In genomic region chr17:352421-353212, GRCh38 we compare ENCODE assay signal across 9 cellular contexts. TPM values are rescaled to one million over a fixed set of nuclear protein-coding genes. Genes with fewer than 3 reads are reported as not detected.
A peak's percentile ranks its signal among the peaks of the same experiment; 100 is the strongest.
DNase-seq lines count a peak whose midpoint lies in the region; ATAC-seq and TF ChIP-seq lines count a peak whose summit lies in the region.
"Had no signal": no experiment of that assay in that cellular context is flagged by ENCODE, and none has a peak within 500 bp of the region (broad histone marks: within the 10 kb centered on the region; RNA-seq: fewer than 3 reads in every experiment).

Gene RPH3AL, minus strand, starts transcription at chr17:352807. Its CDS starts 25,264 bp downstream, at chr17:327543.

- H3K36me3 Mint-ChIP-seq in activated naive CD8-positive, alpha-beta T cell treated with anti-CD3 and anti-CD28 coated beads, Interleukin-2, amount 50 U/mL, for 24 hours (ENCODE audit: low read depth): peaks cover 2% of the 10 kb centered on the region

- no peaks in the 10 kb centered on the region for H3K9me3 ChIP-seq in effector memory CD4-positive, alpha-beta T cell (ENCODE audit: control insufficient read depth, low read length)

- no peaks in the 10 kb centered on the region for H3K27me3 ChIP-seq in effector memory CD4-positive, alpha-beta T cell (replicated peaks; ENCODE audit: control insufficient read depth, insufficient read depth, low read length, poor library complexity, severe bottlenecking)

- H3K4me3 Mint-ChIP-seq in activated naive CD8-positive, alpha-beta T cell treated with anti-CD3 and anti-CD28 coated beads, Interleukin-2, amount 50 U/mL, for 24 hours: no peak within 1 kb of the TSS
- H3K4me3 Mint-ChIP-seq: T-helper 1 cell treated with Interleukin-12 subunit alpha and Interleukin-12 subunit beta and Interleukin-4 antibody, amounts not matched to agents 30 μg/mL and 1 μg/mL, for 36 hours had no signal

- H3K27ac ChIP-seq in effector memory CD4-positive, alpha-beta T cell (ENCODE audit: insufficient read depth, low read length, poor library complexity, severe bottlenecking): no peak within 1 kb of the TSS

- H3K4me1 Mint-ChIP-seq in activated naive CD8-positive, alpha-beta T cell treated with anti-CD3 and anti-CD28 coated beads, Interleukin-2, amount 50 U/mL, for 24 hours: no peaks in the 10 kb centered on the region

- DNase-seq in DMS53 treated with DMSO at 0.1 percent for 48 hours (lab: John Stamatoyannopoulos, UW; ENCODE audit: unreplicated experiment): peak; percentile 90
- peak; percentile 74 for DNase-seq in NCI-H82 treated with DMSO at 0.1 percent for 48 hours (lab: John Stamatoyannopoulos, UW; ENCODE audit: unreplicated experiment)
- no peak for DNase-seq in omental fat pad (ENCODE audit: low spot score)
- no peak for DNase-seq in effector memory CD4-positive, alpha-beta T cell
- DNase-seq in activated naive CD8-positive, alpha-beta T cell treated with anti-CD3 and anti-CD28 coated beads, Interleukin-2, amount 50 U/mL, for 24 hours: no peak

- H3K4me1 ChIP-seq in effector memory CD4-positive, alpha-beta T cell (ENCODE audit: control insufficient read depth, insufficient read depth, low read length, poor library complexity, severe bottlenecking): no peaks in the 10 kb centered on the region

- no peaks in the 10 kb centered on the region for H3K36me3 ChIP-seq in effector memory CD4-positive, alpha-beta T cell (ENCODE audit: control insufficient read depth, insufficient read depth, low read length)

- peak; percentile 27 for ATAC-seq in esophagus mucosa
- ATAC-seq in omental fat pad (ENCODE audit: low FRiP score): no peak
- ATAC-seq in GM19455 (IDR thresholded peaks at IDR 0.05; ENCODE audit: unreplicated experiment): no peak
- ATAC-seq in activated naive CD8-positive, alpha-beta T cell treated with anti-CD3 and anti-CD28 coated beads, Interleukin-2, amount 50 U/mL, for 24 hours: no peak
- no peak for ATAC-seq in HG03442 (IDR thresholded peaks at IDR 0.05; ENCODE audit: unreplicated experiment)

- TF ChIP-seq CTCF in omental fat pad (IDR thresholded peaks at IDR 0.05): no peak

- H3K4me3 ChIP-seq in effector memory CD4-positive, alpha-beta T cell (ENCODE audit: insufficient read depth, low read depth, low read length, poor library complexity, severe bottlenecking): no peak within 1 kb of the TSS

- H3K27ac Mint-ChIP-seq in activated naive CD8-positive, alpha-beta T cell treated with anti-CD3 and anti-CD28 coated beads, Interleukin-2, amount 50 U/mL, for 24 hours: no peak within 1 kb of the TSS
- H3K27ac Mint-ChIP-seq: T-helper 1 cell treated with Interleukin-12 subunit alpha and Interleukin-12 subunit beta and Interleukin-4 antibody, amounts not matched to agents 30 μg/mL and 1 μg/mL, for 36 hours had no signal

- H3K9me3 Mint-ChIP-seq in activated naive CD8-positive, alpha-beta T cell treated with anti-CD3 and anti-CD28 coated beads, Interleukin-2, amount 50 U/mL, for 24 hours: peaks cover 7% of the 10 kb centered on the region

- H3K27me3 Mint-ChIP-seq in activated naive CD8-positive, alpha-beta T cell treated with anti-CD3 and anti-CD28 coated beads, Interleukin-2, amount 50 U/mL, for 24 hours: no peaks in the 10 kb centered on the region

RNA-seq across cellular contexts. Expression of gene RPH3AL, which starts in this region (rescaled TPM):
- 10.0 TPM for total RNA-seq in esophagus mucosa
- total RNA-seq in omental fat pad: 10 to 100 TPM; 10.0 to 51.1 (median 25.7) TPM

Comparison
In these comparisons a context has a peak if more than half of its experiments do, and no peak if none do; other contexts are left out.
1. DNase-seq: peak in DMS53 treated with DMSO at 0.1 percent for 48 hours (single experiment) and NCI-H82 treated with DMSO at 0.1 percent for 48 hours (single experiment); none in omental fat pad (single experiment), effector memory CD4-positive, alpha-beta T cell (0 of 3) and activated naive CD8-positive, alpha-beta T cell treated with anti-CD3 and anti-CD28 coated beads, Interleukin-2, amount 50 U/mL, for 24 hours (single experiment).